ENCODE assay signal across 8 cellular contexts in the genomic region with DNA sequence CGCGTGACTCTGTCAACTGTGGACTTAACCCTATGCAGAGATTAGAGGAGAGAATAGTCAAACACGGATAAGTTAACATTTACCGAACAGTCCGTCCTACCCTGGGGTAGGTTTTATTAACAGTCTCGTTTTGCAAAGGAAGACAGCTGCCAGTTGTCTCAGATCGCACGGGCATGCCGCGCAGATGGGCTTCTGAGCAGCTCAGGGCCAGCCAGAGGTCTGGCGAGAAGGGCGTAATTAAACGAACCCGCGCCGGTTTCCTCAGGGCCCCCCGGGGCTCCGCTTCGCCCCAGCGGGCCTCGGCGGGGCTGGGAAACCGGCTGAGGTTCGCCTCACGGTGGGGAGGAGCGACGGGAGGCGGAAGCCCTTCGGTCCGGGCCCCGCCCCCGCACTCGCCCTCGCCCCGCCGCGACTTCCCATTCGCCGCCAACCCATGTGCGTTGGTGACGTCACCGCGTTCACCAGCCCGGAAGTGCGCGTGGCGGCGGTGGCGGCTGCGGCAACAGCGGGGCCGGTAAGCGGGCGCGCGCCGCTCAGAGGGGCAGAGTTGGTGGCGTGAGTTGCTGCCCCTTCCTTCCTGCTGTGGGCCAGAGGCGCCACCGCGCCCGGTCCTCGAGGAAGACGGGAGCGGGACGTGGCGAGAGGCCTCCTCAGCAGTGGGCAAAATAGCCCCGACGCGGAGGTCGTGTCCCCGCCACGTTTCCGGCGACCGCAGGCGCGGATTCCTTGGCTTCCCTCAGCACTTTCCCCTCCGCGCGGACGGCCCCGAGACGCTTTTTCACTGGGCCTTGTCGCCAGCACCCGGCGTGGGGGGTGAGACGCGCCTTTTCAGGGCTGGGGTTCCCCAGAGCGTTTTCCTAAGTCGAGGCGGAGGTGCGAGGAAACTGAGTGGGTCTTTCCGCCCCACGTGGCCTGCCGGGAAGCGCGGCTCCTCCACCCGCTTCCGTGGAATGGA.
A peak's percentile ranks its signal among the peaks of the same experiment; 100 is the strongest.
DNase-seq lines count a peak whose midpoint lies in the region; ATAC-seq lines count a peak whose summit lies in the region.

Gene TRNT1 (plus strand): TSS at position 464 of the 955 bp plus-strand sequence. CDS start 2,101 bp downstream, outside the sequence.

- DNase-seq in DMS 273 treated with DMSO at 0.1 percent for 48 hours (lab: John Stamatoyannopoulos, UW) (peak; percentile 44), HuH-7.5 (ENCODE audit: low spot score) (peak; percentile 89), OCI-M1 (lab: John Stamatoyannopoulos, UW) (peak; percentile 98), activated T-cell treated with anti-CD3 and anti-CD28 coated beads for 24 hours (ENCODE audit: low read depth) (peak; percentile 94), epidermal melanocyte (ENCODE audit: insufficient read length, low spot score) (peak; percentile 80), middle frontal gyrus (ENCODE audit: extremely low spot score, low spot score) (peak; percentile 87)
- peak; percentile 93 to 95 for DNase-seq in stimulated activated CD8-positive, alpha-beta memory T cell treated with anti-CD3 and anti-CD28 coated beads, Interleukin-2, amount 100 ng/mL, for 1 hour (ENCODE audit: low read depth in 2 of 2)

- ATAC-seq in GM21528 (IDR thresholded peaks at IDR 0.05; ENCODE audit: low FRiP score, unreplicated experiment), result peak; percentile 97

Comparison
In these comparisons a context has a peak if more than half of its experiments do, and no peak if none do; other contexts are left out.
1. Peak in every context shown above with its lines: DNase-seq and ATAC-seq.
2. DNase-seq: peak in every context shown above with its lines; median percentile 98 in OCI-M1; 94 in activated T-cell treated with anti-CD3 and anti-CD28 coated beads for 24 hours; 94 in stimulated activated CD8-positive, alpha-beta memory T cell treated with anti-CD3 and anti-CD28 coated beads, Interleukin-2, amount 100 ng/mL, for 1 hour; 89 in HuH-7.5; 87 in middle frontal gyrus; 80 in epidermal melanocyte; 44 in DMS 273 treated with DMSO at 0.1 percent for 48 hours.